ENCODE assay signal across 20 cellular contexts in the genomic region with DNA sequence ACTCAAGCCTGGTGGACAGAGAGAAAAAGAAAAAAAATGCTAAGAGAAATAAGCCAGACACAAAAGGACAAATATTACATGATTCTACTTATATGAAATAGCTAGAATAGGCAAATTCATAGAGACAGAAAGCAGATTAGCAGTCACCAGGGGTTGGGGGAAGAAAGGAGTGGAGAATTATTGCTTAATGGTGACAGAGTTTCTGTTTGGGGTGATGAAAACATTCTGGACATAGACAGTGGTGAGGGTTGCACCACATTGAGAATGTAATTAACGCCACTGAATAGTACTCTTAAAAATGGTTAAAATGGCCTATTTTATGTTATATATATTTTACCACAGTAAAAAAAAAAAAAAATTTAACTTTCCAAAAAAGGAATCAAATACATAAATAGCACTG. TPM values are rescaled to one million over a fixed set of nuclear protein-coding genes. Genes with fewer than 3 reads are reported as not detected.
"Had no signal": no experiment of that assay in that cellular context is flagged by ENCODE, and none has a peak within 500 bp of the region (broad histone marks: within the 10 kb centered on the region; RNA-seq: fewer than 3 reads in every experiment).

No MANE protein-coding gene starts in this region.

- H3K9me3 ChIP-seq: ascending aorta, thoracic aorta had no signal

- H3K27me3 ChIP-seq: ascending aorta had no signal

- DNase-seq: activated CD4-positive, alpha-beta T cell treated with anti-CD3 and anti-CD28 coated beads for 36 hours; activated CD4-positive, alpha-beta T cell treated with anti-CD3 and anti-CD28 coated beads, Interleukin-2, amount 50 U/mL, for 48 hours; activated gamma-delta T cell; foreskin melanocyte; hypothalamus; islet precursor cell; left colon; midbrain; nephron progenitor cell; retina; stimulated activated naive B cell treated with anti-CD40 and anti-IgM and Interleukin-4, amounts not matched to agents 10 μg/mL and 1 μg/mL and 100 μg/mL, for 72 hours had no signal

- H3K9me3 Mint-ChIP-seq: activated naive CD4-positive, alpha-beta T cell treated with anti-CD3 and anti-CD28 coated beads, Interleukin-2, amount 50 U/mL, for 24 hours; nephron progenitor cell had no signal

- H3K36me3 ChIP-seq: ascending aorta, thoracic aorta had no signal

- H3K27me3 Mint-ChIP-seq: activated CD4-positive, alpha-beta T cell treated with anti-CD3 and anti-CD28 coated beads for 36 hours; activated naive CD4-positive, alpha-beta T cell treated with anti-CD3 and anti-CD28 coated beads, Interleukin-2, amount 50 U/mL, for 24 hours; stimulated activated naive B cell treated with anti-CD40 and anti-IgM and Interleukin-4, amounts not matched to agents 10 μg/mL and 1 μg/mL and 100 μg/mL, for 72 hours had no signal

- H3K36me3 Mint-ChIP-seq: activated naive CD4-positive, alpha-beta T cell treated with anti-CD3 and anti-CD28 coated beads, Interleukin-2, amount 50 U/mL, for 24 hours; stimulated activated naive B cell treated with anti-CD40 and anti-IgM and Interleukin-4, amounts not matched to agents 10 μg/mL and 1 μg/mL and 100 μg/mL, for 72 hours; WTC11 had no signal

- H3K27ac ChIP-seq: ascending aorta, coronary artery, thoracic aorta had no signal

- H3K4me3 Mint-ChIP-seq: activated CD4-positive, alpha-beta T cell treated with anti-CD3 and anti-CD28 coated beads for 36 hours; activated naive CD4-positive, alpha-beta T cell treated with anti-CD3 and anti-CD28 coated beads, Interleukin-2, amount 50 U/mL, for 24 hours; nephron progenitor cell; stimulated activated naive B cell treated with anti-CD40 and anti-IgM and Interleukin-4, amounts not matched to agents 10 μg/mL and 1 μg/mL and 100 μg/mL, for 72 hours; WTC11 had no signal

- ATAC-seq: activated CD4-positive, alpha-beta T cell treated with anti-CD3 and anti-CD28 coated beads for 36 hours; left colon; stimulated activated naive B cell treated with anti-CD40 and anti-IgM and Interleukin-4, amounts not matched to agents 10 μg/mL and 1 μg/mL and 100 μg/mL, for 72 hours; WTC11 had no signal

- H3K27ac Mint-ChIP-seq: activated CD4-positive, alpha-beta T cell treated with anti-CD3 and anti-CD28 coated beads for 36 hours; activated naive CD4-positive, alpha-beta T cell treated with anti-CD3 and anti-CD28 coated beads, Interleukin-2, amount 50 U/mL, for 24 hours; nephron progenitor cell; stimulated activated naive B cell treated with anti-CD40 and anti-IgM and Interleukin-4, amounts not matched to agents 10 μg/mL and 1 μg/mL and 100 μg/mL, for 72 hours had no signal

- H3K4me3 ChIP-seq: ascending aorta, coronary artery, lung, thoracic aorta had no signal

RNA-seq across cellular contexts. Expression of gene RPEL1, which starts 46.2 kb away (rescaled TPM):
- total RNA-seq: activated CD4-positive, alpha-beta T cell treated with anti-CD3 and anti-CD28 coated beads for 36 hours; ascending aorta; left colon; lung; omental fat pad; posterior vena cava; thoracic aorta; ureter had no signal
